ENCODE assay signal across 1 cellular context in genomic region chr21:45592208-45592619, GRCh38.
TF ChIP-seq lines count a peak whose summit lies in the region.

No MANE protein-coding gene starts in this region.

TF ChIP-seq in K562, 482 proteins besides CTCF, POLR2A, EP300 and RAD21 (continued from another document and continues in another):
- TF ChIP-seq MGA (IDR thresholded peaks at IDR 0.05) (peak; percentile 75), LARP7 (IDR thresholded peaks at IDR 0.05) (no peak), KDM2B (CRISPR knock-in tag; IDR thresholded peaks at IDR 0.05) (no peak), SRSF1 (IDR thresholded peaks at IDR 0.05; ENCODE audit: low read depth, low read length) (no peak), TAF7 (tag; IDR thresholded peaks at IDR 0.05) (no peak), PKNOX1 (IDR thresholded peaks at IDR 0.05) (peak; percentile 99), DMBX1 (CRISPR knock-in tag; IDR thresholded peaks at IDR 0.05; ENCODE audit: borderline replicate concordance) (no peak), ZNF282 (CRISPR knock-in tag; IDR thresholded peaks at IDR 0.05) (no peak), POLR3G (IDR thresholded peaks at IDR 0.05; ENCODE audit: extremely low read depth, insufficient read length, insufficient replicate concordance) (no peak), U2AF2 (optimal IDR thresholded peaks at IDR 0.05; ENCODE audit: low read depth, low read length) (no peak), XRCC3 (IDR thresholded peaks at IDR 0.05) (no peak), DNMT1 (IDR thresholded peaks at IDR 0.05) (no peak), U2AF1 (optimal IDR thresholded peaks at IDR 0.05; ENCODE audit: low read depth, low read length) (no peak), ZBTB49 (CRISPR knock-in tag; IDR thresholded peaks at IDR 0.05; ENCODE audit: borderline replicate concordance) (no peak), ZNF174 (CRISPR knock-in tag; IDR thresholded peaks at IDR 0.05) (no peak), SNRNP70 (optimal IDR thresholded peaks at IDR 0.05; ENCODE audit: low read depth, low read length) (no peak), THRAP3 (IDR thresholded peaks at IDR 0.05; ENCODE audit: borderline replicate concordance) (no peak), LCOR (CRISPR knock-in tag; IDR thresholded peaks at IDR 0.05) (no peak), ZNF197 (CRISPR knock-in tag; IDR thresholded peaks at IDR 0.05; ENCODE audit: low read depth) (0 out of 2 replicates have a peak, but pooled peaks have one; percentile 26), ZNF79 (CRISPR knock-in tag; IDR thresholded peaks at IDR 0.05; ENCODE audit: low read depth) (no peak), PCBP2 (IDR thresholded peaks at IDR 0.05; ENCODE audit: low read depth, low read length, poor library complexity, severe bottlenecking) (no peak), SMARCA4 (IDR thresholded peaks at IDR 0.05) (peak; percentile 47; the same call in 1 of the 2 replicates), MTA1 (IDR thresholded peaks at IDR 0.05; ENCODE audit: borderline replicate concordance) (no peak), KAT7 (CRISPR knock-in tag; IDR thresholded peaks at IDR 0.05; ENCODE audit: borderline replicate concordance) (no peak)
- TF ChIP-seq, protein P1, sequence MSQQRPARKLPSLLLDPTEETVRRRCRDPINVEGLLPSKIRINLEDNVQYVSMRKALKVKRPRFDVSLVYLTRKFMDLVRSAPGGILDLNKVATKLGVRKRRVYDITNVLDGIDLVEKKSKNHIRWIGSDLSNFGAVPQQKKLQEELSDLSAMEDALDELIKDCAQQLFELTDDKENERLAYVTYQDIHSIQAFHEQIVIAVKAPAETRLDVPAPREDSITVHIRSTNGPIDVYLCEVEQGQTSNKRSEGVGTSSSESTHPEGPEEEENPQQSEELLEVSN (IDR thresholded peaks at IDR 0.05; ENCODE audit: borderline replicate concordance in 1 of 2, extremely low read depth in 1 of 2, insufficient read depth in 1 of 2, insufficient read length in 1 of 2, low read depth in 1 of 2, low read length in 1 of 2, poor library complexity in 1 of 2, severe bottlenecking in 1 of 2) = peak in 1 of 2 experiments; percentile 32
- TF ChIP-seq, protein P2, sequence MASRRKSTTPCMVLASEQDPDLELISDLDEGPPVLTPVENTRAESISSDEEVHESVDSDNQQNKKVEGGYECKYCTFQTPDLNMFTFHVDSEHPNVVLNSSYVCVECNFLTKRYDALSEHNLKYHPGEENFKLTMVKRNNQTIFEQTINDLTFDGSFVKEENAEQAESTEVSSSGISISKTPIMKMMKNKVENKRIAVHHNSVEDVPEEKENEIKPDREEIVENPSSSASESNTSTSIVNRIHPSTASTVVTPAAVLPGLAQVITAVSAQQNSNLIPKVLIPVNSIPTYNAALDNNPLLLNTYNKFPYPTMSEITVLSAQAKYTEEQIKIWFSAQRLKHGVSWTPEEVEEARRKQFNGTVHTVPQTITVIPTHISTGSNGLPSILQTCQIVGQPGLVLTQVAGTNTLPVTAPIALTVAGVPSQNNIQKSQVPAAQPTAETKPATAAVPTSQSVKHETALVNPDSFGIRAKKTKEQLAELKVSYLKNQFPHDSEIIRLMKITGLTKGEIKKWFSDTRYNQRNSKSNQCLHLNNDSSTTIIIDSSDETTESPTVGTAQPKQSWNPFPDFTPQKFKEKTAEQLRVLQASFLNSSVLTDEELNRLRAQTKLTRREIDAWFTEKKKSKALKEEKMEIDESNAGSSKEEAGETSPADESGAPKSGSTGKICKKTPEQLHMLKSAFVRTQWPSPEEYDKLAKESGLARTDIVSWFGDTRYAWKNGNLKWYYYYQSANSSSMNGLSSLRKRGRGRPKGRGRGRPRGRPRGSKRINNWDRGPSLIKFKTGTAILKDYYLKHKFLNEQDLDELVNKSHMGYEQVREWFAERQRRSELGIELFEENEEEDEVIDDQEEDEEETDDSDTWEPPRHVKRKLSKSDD (conservative IDR thresholded peaks at IDR 0.05; ENCODE audit: low read length) = no peak
- TF ChIP-seq, protein P3, sequence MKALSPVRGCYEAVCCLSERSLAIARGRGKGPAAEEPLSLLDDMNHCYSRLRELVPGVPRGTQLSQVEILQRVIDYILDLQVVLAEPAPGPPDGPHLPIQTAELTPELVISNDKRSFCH (CRISPR knock-in tag; IDR thresholded peaks at IDR 0.05) = no peak
- TF ChIP-seq, protein P3 (tag; IDR thresholded peaks at IDR 0.05) = no peak
- TF ChIP-seq, protein P4, sequence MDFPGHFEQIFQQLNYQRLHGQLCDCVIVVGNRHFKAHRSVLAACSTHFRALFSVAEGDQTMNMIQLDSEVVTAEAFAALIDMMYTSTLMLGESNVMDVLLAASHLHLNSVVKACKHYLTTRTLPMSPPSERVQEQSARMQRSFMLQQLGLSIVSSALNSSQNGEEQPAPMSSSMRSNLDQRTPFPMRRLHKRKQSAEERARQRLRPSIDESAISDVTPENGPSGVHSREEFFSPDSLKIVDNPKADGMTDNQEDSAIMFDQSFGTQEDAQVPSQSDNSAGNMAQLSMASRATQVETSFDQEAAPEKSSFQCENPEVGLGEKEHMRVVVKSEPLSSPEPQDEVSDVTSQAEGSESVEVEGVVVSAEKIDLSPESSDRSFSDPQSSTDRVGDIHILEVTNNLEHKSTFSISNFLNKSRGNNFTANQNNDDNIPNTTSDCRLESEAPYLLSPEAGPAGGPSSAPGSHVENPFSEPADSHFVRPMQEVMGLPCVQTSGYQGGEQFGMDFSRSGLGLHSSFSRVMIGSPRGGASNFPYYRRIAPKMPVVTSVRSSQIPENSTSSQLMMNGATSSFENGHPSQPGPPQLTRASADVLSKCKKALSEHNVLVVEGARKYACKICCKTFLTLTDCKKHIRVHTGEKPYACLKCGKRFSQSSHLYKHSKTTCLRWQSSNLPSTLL (IDR thresholded peaks at IDR 0.05) = no peak
